Comparison of ENCODE assay signal across 10 cellular contexts in genomic region chr15:67685008-67685599, GRCh38.
DNase-seq lines count a peak whose midpoint lies in the region; ATAC-seq and TF ChIP-seq lines count a peak whose summit lies in the region.
"Had no signal": no experiment of that assay in that cellular context is flagged by ENCODE, and none has a peak within 500 bp of the region (broad histone marks: within the 10 kb centered on the region; RNA-seq: fewer than 3 reads in every experiment).

No MANE protein-coding gene starts in this region.

- no peak overlapping the region for H3K9ac ChIP-seq in mesenchymal stem cell (ENCODE audit: low read length)

- peak; percentile 2 for DNase-seq in NCI-H1694 treated with DMSO at 0.1 percent for 48 hours (lab: John Stamatoyannopoulos, UW)
- DNase-seq in NCI-H1694 (lab: John Stamatoyannopoulos, UW), result no peak
- DNase-seq in NCI-H1105 (lab: John Stamatoyannopoulos, UW), result peak; percentile 30
- peak; percentile 28 for DNase-seq in astrocyte of the spinal cord (ENCODE audit: low read depth, low spot score)
- peak; percentile 59 for DNase-seq in mesenchymal stem cell
- DNase-seq in stimulated activated naive B cell treated with anti-CD40 and anti-IgM and Interleukin-4, amounts not matched to agents 10 μg/mL and 1 μg/mL and 100 μg/mL, for 72 hours, result no peak
- DNase-seq in 8988T, result no peak
- DNase-seq: activated CD4-positive, alpha-beta T cell treated with anti-CD3 and anti-CD28 coated beads for 36 hours; body of pancreas had no signal

- no peak overlapping the region for H3K4me2 ChIP-seq in mesenchymal stem cell (ENCODE audit: low read length, poor library complexity, severe bottlenecking)

- H3K27ac Mint-ChIP-seq in stimulated activated naive B cell treated with anti-CD40 and anti-IgM and Interleukin-4, amounts not matched to agents 10 μg/mL and 1 μg/mL and 100 μg/mL, for 72 hours, result no peak overlapping the region
- H3K27ac Mint-ChIP-seq: activated CD4-positive, alpha-beta T cell treated with anti-CD3 and anti-CD28 coated beads for 36 hours had no signal

- H2BK15ac ChIP-seq in mesenchymal stem cell (ENCODE audit: low read depth, poor library complexity, severe bottlenecking), result no peak overlapping the region

- no peak overlapping the region for H2BK5ac ChIP-seq in mesenchymal stem cell (ENCODE audit: low read depth, low read length, poor library complexity, severe bottlenecking)

- H3K14ac ChIP-seq in mesenchymal stem cell (ENCODE audit: low read length in 2 of 2), result no peak overlapping the region

- H3K4ac ChIP-seq in mesenchymal stem cell (ENCODE audit: low read depth in 1 of 2, low read length in 2 of 2), result no peak overlapping the region

- H3K4me1 ChIP-seq in mesenchymal stem cell (ENCODE audit: control insufficient read depth, insufficient read depth, low read depth, low read length), result no peaks in the 10 kb centered on the region

- no peak for ATAC-seq in stimulated activated naive B cell treated with anti-CD40 and anti-IgM and Interleukin-4, amounts not matched to agents 10 μg/mL and 1 μg/mL and 100 μg/mL, for 72 hours (replicated peaks)
- no peak for ATAC-seq in GM19035 (IDR thresholded peaks at IDR 0.05; ENCODE audit: unreplicated experiment)
- ATAC-seq: activated CD4-positive, alpha-beta T cell treated with anti-CD3 and anti-CD28 coated beads for 36 hours; body of pancreas had no signal

- no peak overlapping the region for H3K4me3 Mint-ChIP-seq in stimulated activated naive B cell treated with anti-CD40 and anti-IgM and Interleukin-4, amounts not matched to agents 10 μg/mL and 1 μg/mL and 100 μg/mL, for 72 hours
- H3K4me3 Mint-ChIP-seq: activated CD4-positive, alpha-beta T cell treated with anti-CD3 and anti-CD28 coated beads for 36 hours had no signal

- no peak overlapping the region for H4K8ac ChIP-seq in mesenchymal stem cell (ENCODE audit: low read length)

- peaks cover 3 to 17% of the 10 kb centered on the region in 2 experiments for H3K36me3 ChIP-seq in mesenchymal stem cell (ENCODE audit: control insufficient read depth in 1 of 2, insufficient read depth in 2 of 2, low read depth in 1 of 2, low read length in 2 of 2)

- H3K9me3 Mint-ChIP-seq in stimulated activated naive B cell treated with anti-CD40 and anti-IgM and Interleukin-4, amounts not matched to agents 10 μg/mL and 1 μg/mL and 100 μg/mL, for 72 hours, result peaks cover 8 to 10% of the 10 kb centered on the region in 2 donors

- no peak overlapping the region for H3K18ac ChIP-seq in mesenchymal stem cell (ENCODE audit: low read depth in 1 of 2, low read length in 2 of 2)

- H3K27ac ChIP-seq in mesenchymal stem cell (ENCODE audit: low read length, poor library complexity, severe bottlenecking), result no peak overlapping the region
- H3K27ac ChIP-seq: body of pancreas had no signal

- no CpG with 5 or more reads among the region's 3 CpGs for WGBS in mesenchymal stem cell

- H3K9me3 ChIP-seq in mesenchymal stem cell (ENCODE audit: control insufficient read depth, low read length), result peaks cover 52% of the 10 kb centered on the region

- no peak overlapping the region for H3K4me3 ChIP-seq in astrocyte of the spinal cord (ENCODE audit: low read depth, low read length)
- H3K4me3 ChIP-seq in mesenchymal stem cell (ENCODE audit: insufficient read depth in 1 of 2, low read depth in 1 of 2, low read length in 2 of 2), result peak overlapping the region in 1 of 2 experiments; percentile 50
- H3K4me3 ChIP-seq: body of pancreas had no signal

- in situ Hi-C loops in astrocyte of the spinal cord (cut with HindIII; ENCODE audit: low sequenced_read_pairs), result no loop called here

- H3K4me1 Mint-ChIP-seq in stimulated activated naive B cell treated with anti-CD40 and anti-IgM and Interleukin-4, amounts not matched to agents 10 μg/mL and 1 μg/mL and 100 μg/mL, for 72 hours, result no peaks in the 10 kb centered on the region
- H3K4me1 Mint-ChIP-seq: activated CD4-positive, alpha-beta T cell treated with anti-CD3 and anti-CD28 coated beads for 36 hours had no signal

- no peak for TF ChIP-seq CTCF in astrocyte of the spinal cord (IDR thresholded peaks at IDR 0.05; ENCODE audit: low read depth, low read length)

- H2BK12ac ChIP-seq in mesenchymal stem cell (ENCODE audit: low read length in 2 of 2), result no peak overlapping the region

- H2AK5ac ChIP-seq in mesenchymal stem cell (ENCODE audit: low read length, severe bottlenecking), result no peak overlapping the region

- H3K27me3 ChIP-seq in mesenchymal stem cell (ENCODE audit: control insufficient read depth in 1 of 2, insufficient read depth in 1 of 2, low read length in 2 of 2), result no peaks in the 10 kb centered on the region
- H3K27me3 ChIP-seq: body of pancreas had no signal

- H3K79me1 ChIP-seq in mesenchymal stem cell (replicated peaks; ENCODE audit: low read length, poor library complexity, severe bottlenecking), result no peaks in the 10 kb centered on the region

- H3K36me3 Mint-ChIP-seq in stimulated activated naive B cell treated with anti-CD40 and anti-IgM and Interleukin-4, amounts not matched to agents 10 μg/mL and 1 μg/mL and 100 μg/mL, for 72 hours, result peaks cover 24 to 29% of the 10 kb centered on the region in 2 donors

- H2BK120ac ChIP-seq in mesenchymal stem cell (ENCODE audit: low read depth, low read length), result no peak overlapping the region

- H3K23ac ChIP-seq in mesenchymal stem cell (ENCODE audit: low read length in 2 of 2), result no peak overlapping the region

- H2AFZ ChIP-seq in mesenchymal stem cell (ENCODE audit: low read depth, low read length), result no peak overlapping the region

- H3K27me3 Mint-ChIP-seq in stimulated activated naive B cell treated with anti-CD40 and anti-IgM and Interleukin-4, amounts not matched to agents 10 μg/mL and 1 μg/mL and 100 μg/mL, for 72 hours, result no peaks in the 10 kb centered on the region
- H3K27me3 Mint-ChIP-seq: activated CD4-positive, alpha-beta T cell treated with anti-CD3 and anti-CD28 coated beads for 36 hours had no signal

- H4K91ac ChIP-seq in mesenchymal stem cell (ENCODE audit: low read length), result no peak overlapping the region

Comparison
In these comparisons a context has a peak if more than half of its experiments do, and no peak if none do; other contexts are left out.
1. DNase-seq: peak in NCI-H1694 treated with DMSO at 0.1 percent for 48 hours (single experiment), NCI-H1105 (single experiment), astrocyte of the spinal cord (single experiment) and mesenchymal stem cell (single experiment); none in NCI-H1694 (single experiment), stimulated activated naive B cell treated with anti-CD40 and anti-IgM and Interleukin-4, amounts not matched to agents 10 μg/mL and 1 μg/mL and 100 μg/mL, for 72 hours (single experiment) and 8988T (single experiment).